16 cellular contexts compared by ENCODE assay signal in genomic region chr1:51463561-51463960, GRCh38. TPM values are rescaled to one million over a fixed set of nuclear protein-coding genes. Genes with fewer than 3 reads are reported as not detected.
A peak's percentile ranks its signal among the peaks of the same experiment; 100 is the strongest.
DNase-seq lines count a peak whose midpoint lies in the region; ATAC-seq and TF ChIP-seq lines count a peak whose summit lies in the region.
"Had no signal": no experiment of that assay in that cellular context is flagged by ENCODE, and none has a peak within 500 bp of the region (broad histone marks: within the 10 kb centered on the region; RNA-seq: fewer than 3 reads in every experiment).

No MANE protein-coding gene starts in this region.

- H3K36me3 Mint-ChIP-seq in effector memory CD8-positive, alpha-beta T cell (ENCODE audit: insufficient read depth): peaks cover 85% of the 10 kb centered on the region

- DNase-seq in OCI-M1 (lab: John Stamatoyannopoulos, UW): peak; percentile 34
- DNase-seq in fibroblast of villous mesenchyme (ENCODE audit: low read depth): peak; percentile 43
- DNase-seq in inferior parietal cortex (ENCODE audit: extremely low spot score): no peak
- no peak for DNase-seq in effector memory CD8-positive, alpha-beta T cell
- DNase-seq: H7; NCI-H1436 treated with DMSO at 0.1 percent for 48 hours; NCI-H2029; NCI-H345; NCI-H526; NK-92 treated with Interleukin-12 subunit alpha and Interleukin-12 subunit beta, amount 100 ng/mL, for 24 hours; RPMI8226; SIG-M5 had no signal

- H3K4me3 ChIP-seq in fibroblast of villous mesenchyme (ENCODE audit: low read depth, low read length) (no peak overlapping the region), liver (ENCODE audit: low read depth in 1 of 3, low read length in 3 of 3) (no peak overlapping the region)
- H3K4me3 ChIP-seq: BLaER1 treated with 17β-estradiol and CSF1 and Interleukin-3, amounts not matched to agents 10 nM and 100 nM had no signal

- no peaks in the 10 kb centered on the region for H3K27me3 Mint-ChIP-seq in effector memory CD8-positive, alpha-beta T cell

- H3K4me1 ChIP-seq in liver (ENCODE audit: control insufficient read depth in 4 of 4, insufficient read depth in 4 of 4, low read length in 3 of 4): peaks cover 0 to 5% (median 1%) of the 10 kb centered on the region in 4 donors
- H3K4me1 ChIP-seq: BLaER1 treated with 17β-estradiol and CSF1 and Interleukin-3, amounts not matched to agents 10 nM and 100 nM had no signal

- H3K4me1 Mint-ChIP-seq in effector memory CD8-positive, alpha-beta T cell (ENCODE audit: low read depth in 2 of 2): peaks cover 0 to 15% of the 10 kb centered on the region in 2 donors

- H3K9me3 Mint-ChIP-seq in effector memory CD8-positive, alpha-beta T cell: no peaks in the 10 kb centered on the region

- TF ChIP-seq CTCF in fibroblast of villous mesenchyme (IDR thresholded peaks at IDR 0.05; ENCODE audit: insufficient read depth, low read depth, low read length) (no peak), liver (IDR thresholded peaks at IDR 0.05; ENCODE audit: low read depth, low read length, missing input control) (no peak)

- 36% methylated on average over 1 of the region's 1 CpG for WGBS in liver

- no peaks in the 10 kb centered on the region for H3K9me3 ChIP-seq in liver (ENCODE audit: control insufficient read depth in 4 of 4, low read length in 3 of 4)
- H3K9me3 ChIP-seq: BLaER1 treated with 17β-estradiol and CSF1 and Interleukin-3, amounts not matched to agents 10 nM and 100 nM had no signal

- no peaks in the 10 kb centered on the region for H3K27me3 ChIP-seq in liver (ENCODE audit: control insufficient read depth in 4 of 4, insufficient read depth in 4 of 4, low read length in 3 of 4)
- H3K27me3 ChIP-seq: BLaER1 treated with 17β-estradiol and CSF1 and Interleukin-3, amounts not matched to agents 10 nM and 100 nM had no signal

- ATAC-seq in HG02678 (IDR thresholded peaks at IDR 0.05; ENCODE audit: unreplicated experiment) (no peak), GM21825 (IDR thresholded peaks at IDR 0.05; ENCODE audit: unreplicated experiment) (no peak)
- no peak for ATAC-seq in effector memory CD8-positive, alpha-beta T cell (replicated peaks)

- no peak overlapping the region for H3K27ac Mint-ChIP-seq in effector memory CD8-positive, alpha-beta T cell

- peak overlapping the region in 1 of 2 donors; percentile 35 for H3K27ac ChIP-seq in liver (ENCODE audit: low read depth in 1 of 2, low read length in 2 of 2)
- H3K27ac ChIP-seq: BLaER1 treated with 17β-estradiol and CSF1 and Interleukin-3, amounts not matched to agents 10 nM and 100 nM had no signal

- no peak overlapping the region for H3K9ac ChIP-seq in liver (ENCODE audit: low read depth in 1 of 2, low read length in 2 of 2)
- H3K9ac ChIP-seq: BLaER1 treated with 17β-estradiol and CSF1 and Interleukin-3, amounts not matched to agents 10 nM and 100 nM had no signal

- H3K4me3 Mint-ChIP-seq in effector memory CD8-positive, alpha-beta T cell: no peak overlapping the region

- H3K36me3 ChIP-seq in liver (ENCODE audit: control insufficient read depth in 4 of 4, insufficient read depth in 3 of 4, low read depth in 1 of 4, low read length in 3 of 4): peaks cover 3 to 15% (median 7%) of the 10 kb centered on the region in 4 donors

- peak; percentile 28 to 30 for TF ChIP-seq RAD21 in liver (IDR thresholded peaks at IDR 0.05)

TF ChIP-seq in liver, 16 proteins besides CTCF, POLR2A, EP300 and RAD21:
- TF ChIP-seq HNF4G (IDR thresholded peaks at IDR 0.05): no peak
- peak; percentile 29 for TF ChIP-seq ZBTB33 (IDR thresholded peaks at IDR 0.05)
- no peak for TF ChIP-seq NR2F2 (IDR thresholded peaks at IDR 0.05)
- peak; percentile 33 to 45 for TF ChIP-seq HNF4A (conservative IDR thresholded peaks at IDR 0.05)
- no peak for TF ChIP-seq JUND (IDR thresholded peaks at IDR 0.05)
- TF ChIP-seq REST (IDR thresholded peaks at IDR 0.05): no peak
- peak in 1 of 2 donors; percentile 46 for TF ChIP-seq RXRA (IDR thresholded peaks at IDR 0.05)
- TF ChIP-seq YY1 (IDR thresholded peaks at IDR 0.05): peak; percentile 26
- TF ChIP-seq GABPA (IDR thresholded peaks at IDR 0.05 in 1 of 2, conservative IDR thresholded peaks at IDR 0.05 in 1 of 2): no peak
- peak; percentile 38 for TF ChIP-seq ATF3 (IDR thresholded peaks at IDR 0.05)
- TF ChIP-seq TAF1 (conservative IDR thresholded peaks at IDR 0.05): no peak
- TF ChIP-seq EGR1 (IDR thresholded peaks at IDR 0.05; ENCODE audit: low read depth in 2 of 2): no peak
- TF ChIP-seq MAX (IDR thresholded peaks at IDR 0.05): no peak
- no peak for TF ChIP-seq SP1 (IDR thresholded peaks at IDR 0.05)
- no peak for TF ChIP-seq FOXA2 (IDR thresholded peaks at IDR 0.05)

RNA-seq across cellular contexts. Expression of gene EPS15, which starts 55.5 kb away (rescaled TPM):
- 47.4 and 58.7 TPM in 2 replicates for total RNA-seq in fibroblast of villous mesenchyme
- total RNA-seq in liver: 10 to 100 TPM; 25.3 to 52.1 TPM
- polyA plus RNA-seq in liver: 10 to 100 TPM in 1 of 2 donors, 1 to 10 TPM in 1; 8.8 to 13.0 TPM

Comparison
In these comparisons a context has a peak if more than half of its experiments do, and no peak if none do; other contexts are left out.
1. DNase-seq: peak in OCI-M1 (single experiment) and fibroblast of villous mesenchyme (single experiment); none in inferior parietal cortex (single experiment) and effector memory CD8-positive, alpha-beta T cell (0 of 3).